8 cellular contexts compared by ENCODE assay signal in the genomic region with DNA sequence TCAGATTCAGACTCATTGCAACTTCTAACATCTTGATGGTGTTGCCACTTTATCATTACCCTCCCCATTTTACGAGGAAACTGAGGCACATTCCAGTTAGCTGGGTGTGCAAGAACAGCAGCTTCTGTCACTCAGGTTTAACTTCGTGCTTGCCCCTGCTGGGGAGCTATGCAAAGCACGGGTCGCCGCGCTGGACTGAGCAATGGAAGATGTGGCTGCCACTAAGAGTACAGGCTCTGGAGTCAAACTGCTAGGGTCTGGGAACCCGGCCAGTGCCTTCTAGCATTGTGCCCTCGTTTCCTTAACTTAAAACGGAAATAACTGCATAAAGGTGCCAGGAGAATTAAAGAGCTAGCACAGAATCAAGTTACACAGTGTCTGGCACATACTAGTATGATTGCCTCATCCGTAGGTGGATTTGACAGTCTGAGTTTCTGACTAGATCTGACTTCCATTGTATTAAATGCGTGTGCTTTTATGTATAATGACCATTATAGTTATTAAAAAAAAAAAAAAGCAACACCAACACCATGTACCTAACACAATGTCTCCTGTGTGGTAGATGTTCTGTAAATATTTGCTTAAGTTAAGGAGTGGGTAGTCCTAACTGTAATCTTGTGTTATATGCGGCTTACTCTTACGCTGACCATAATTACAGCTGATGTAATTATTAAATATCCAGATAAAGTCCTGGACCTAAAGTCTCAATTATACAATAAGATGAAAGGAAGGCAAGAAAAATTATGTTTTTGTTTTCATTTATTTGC. TPM values are rescaled to one million over a fixed set of nuclear protein-coding genes. Genes with fewer than 3 reads are reported as not detected.
DNase-seq lines count a peak whose midpoint lies in the region; ATAC-seq and TF ChIP-seq lines count a peak whose summit lies in the region.

No MANE protein-coding gene starts in this region.

- H3K9ac ChIP-seq in HUES48 (ENCODE audit: low read depth, low read length) (peak overlapping the region; percentile 65), SK-N-MC (ENCODE audit: insufficient read length) (peak overlapping the region; percentile 85), iPS-15b (ENCODE audit: low read depth, low read length) (no peak overlapping the region)

- H3K27me3 ChIP-seq in HUES48 (ENCODE audit: control insufficient read depth, insufficient read depth, low read length) (peaks cover 5% of the 10 kb centered on the region; the same call in 1 of the 2 replicates), iPS-15b (ENCODE audit: control insufficient read depth, insufficient read depth, low read length) (no peaks in the 10 kb centered on the region), gastrocnemius medialis (no peaks in the 10 kb centered on the region)

- ATAC-seq in GM21529 (IDR thresholded peaks at IDR 0.05; ENCODE audit: unreplicated experiment) (peak; percentile 77), gastrocnemius medialis (peak; percentile 86 to 88)

- in situ Hi-C loops in G401 (cut with HindIII; ENCODE audit: low sequenced_read_pairs), result no loop called here
- in situ Hi-C loops in astrocyte of the spinal cord (cut with HindIII; ENCODE audit: low sequenced_read_pairs), result no loop called here
- in situ Hi-C loops in gastrocnemius medialis (cut with MboI; ENCODE audit: low sequenced_read_pairs in 4 of 4), result no loop called here

- TF ChIP-seq CTCF in astrocyte of the spinal cord (IDR thresholded peaks at IDR 0.05; ENCODE audit: low read depth, low read length) (peak; percentile 28), gastrocnemius medialis (IDR thresholded peaks at IDR 0.05 in 4 of 5, conservative IDR thresholded peaks at IDR 0.05 in 1 of 5) (peak in 1 of 5 experiments; percentile 7)

- DNase-seq in G401 (ENCODE audit: low spot score), result peak; percentile 83
- DNase-seq in SK-N-MC (ENCODE audit: low read depth, low spot score), result no peak
- DNase-seq in astrocyte of the spinal cord (ENCODE audit: low read depth, low spot score), result peak; percentile 73
- DNase-seq in gastrocnemius medialis, result peak; percentile 81 to 88
- DNase-seq in middle frontal gyrus (ENCODE audit: extremely low spot score, low spot score), result no peak

- TF ChIP-seq POLR2A in gastrocnemius medialis (IDR thresholded peaks at IDR 0.05), result peak in 1 of 2 donors; percentile 5

- intact Hi-C loops in gastrocnemius medialis (cut with DNase I; ENCODE audit: low total_unique reads), result loop anchor here (2.0 to 10.0 kb wide), 5 partner anchors 23 to 1023 kb away; partner anchors contain the start of genes DEPP1 and ZFAND4

- H3K4me3 ChIP-seq in HUES48 (ENCODE audit: low read depth, low read length) (peak overlapping the region; percentile 64), SK-N-MC (peak overlapping the region; percentile 86), astrocyte of the spinal cord (ENCODE audit: low read depth, low read length) (peak overlapping the region; percentile 54), iPS-15b (ENCODE audit: low read depth, low read length) (peak overlapping the region; percentile 77), gastrocnemius medialis (peak overlapping the region; percentile 55 to 64 (median 61))

- H3K9me3 ChIP-seq in HUES48 (ENCODE audit: control insufficient read depth, insufficient read depth, low read length), result no peaks in the 10 kb centered on the region
- no peaks in the 10 kb centered on the region for H3K9me3 ChIP-seq in SK-N-MC (ENCODE audit: low read depth, low read length)
- no peaks in the 10 kb centered on the region for H3K9me3 ChIP-seq in iPS-15b (ENCODE audit: control insufficient read depth, insufficient read depth, low read length)
- H3K9me3 ChIP-seq in gastrocnemius medialis, result no peaks in the 10 kb centered on the region

- H3K36me3 ChIP-seq in HUES48 (ENCODE audit: control insufficient read depth, insufficient read depth, low read length), result peaks cover 24% of the 10 kb centered on the region
- peaks cover 22% of the 10 kb centered on the region for H3K36me3 ChIP-seq in SK-N-MC (ENCODE audit: insufficient read depth, low read length)
- H3K36me3 ChIP-seq in iPS-15b (ENCODE audit: control insufficient read depth, insufficient read depth, low read length), result no peaks in the 10 kb centered on the region
- H3K36me3 ChIP-seq in gastrocnemius medialis, result peaks cover 0 to 9% of the 10 kb centered on the region in 2 donors

- peaks cover 11% of the 10 kb centered on the region for H3K4me1 ChIP-seq in HUES48 (ENCODE audit: control insufficient read depth, insufficient read depth, low read length)
- H3K4me1 ChIP-seq in iPS-15b (ENCODE audit: control insufficient read depth, insufficient read depth, low read length), result peaks cover 14% of the 10 kb centered on the region
- peaks cover 25 to 46% of the 10 kb centered on the region in 2 donors for H3K4me1 ChIP-seq in gastrocnemius medialis

- H3K27ac ChIP-seq in HUES48 (ENCODE audit: low read depth, low read length) (peak overlapping the region; percentile 76), SK-N-MC (peak overlapping the region; percentile 60; the same call in 1 of the 2 replicates), gastrocnemius medialis (peak overlapping the region; percentile 72 to 91 (median 82))

RNA-seq across cellular contexts. Expression of gene ZNF22, which starts 0.8 kb away (rescaled TPM):
- total RNA-seq in G401 (2014; rRNA removed; shearing (Covaris generic)), result 10.0 and 13.9 TPM in 2 replicates
- total RNA-seq in gastrocnemius medialis, result 10 to 100 TPM in 2 of 4 donors, 1 to 10 TPM in 2; 3.6 to 12.3 (median 8.1) TPM

RNA-seq across cellular contexts. Expression of gene DEPP1, which starts 23.0 kb away (rescaled TPM):
- total RNA-seq in G401 (2014; rRNA removed; shearing (Covaris generic)), result 0.14 and 2.7 TPM in 2 replicates
- 100 to 1,000 TPM in 2 of 4 donors, 10 to 100 TPM in 2; 83.4 to 331 (median 120) TPM for total RNA-seq in gastrocnemius medialis

RNA-seq across cellular contexts. Expression of gene RASSF4, which starts 42.0 kb away (rescaled TPM):
- 0.98 and 1.5 TPM in 2 replicates for total RNA-seq in G401 (2014; rRNA removed; shearing (Covaris generic))
- 10 to 100 TPM in 3 of 4 donors, 1 to 10 TPM in 1; 9.4 to 39.7 (median 24.0) TPM for total RNA-seq in gastrocnemius medialis

Comparison
In these comparisons a context has a peak if more than half of its experiments do, and no peak if none do; other contexts are left out.
1. DNase-seq: peak in G401 (single experiment), astrocyte of the spinal cord (single experiment) and gastrocnemius medialis (2 of 2); none in SK-N-MC (single experiment) and middle frontal gyrus (single experiment).
2. RNA of gene DEPP1, which starts 23.0 kb away (total RNA-seq): 83.4 to 331 TPM in gastrocnemius medialis; 0.14 to 2.7 TPM in G401; every median in the first group is over 10 times any median in the second.
3. Peak in every context shown above with its lines, with median percentiles within 50 percentile points of each other: H3K27ac ChIP-seq and H3K4me3 ChIP-seq.